In genomic region chr10:44995914-44996633, GRCh38 we compare ENCODE assay signal across 9 cellular contexts. TPM values are rescaled to one million over a fixed set of nuclear protein-coding genes. Genes with fewer than 3 reads are reported as not detected.
DNase-seq lines count a peak whose midpoint lies in the region; ATAC-seq and TF ChIP-seq lines count a peak whose summit lies in the region.
"Had no signal": no experiment of that assay in that cellular context is flagged by ENCODE, and none has a peak within 500 bp of the region (broad histone marks: within the 10 kb centered on the region; RNA-seq: fewer than 3 reads in every experiment).

No MANE protein-coding gene starts in this region.

- no peak overlapping the region for H3K4me3 ChIP-seq in mucosa of descending colon

- DNase-seq in T-helper 2 cell treated with Interferon-gamma antibody and Interleukin-4, amounts not matched to agents 5 μg/mL and 100 μg/mL, for 36 hours (ENCODE audit: low spot score): no peak
- DNase-seq in T-helper 2 cell (no peak), ecto neural progenitor cell (ENCODE audit: low spot score) (peak; percentile 29), mucosa of descending colon (no peak), type B pancreatic cell (ENCODE audit: extremely low spot score, unreplicated experiment) (no peak), DMS53 (lab: John Stamatoyannopoulos, UW) (no peak), OCI-M2 (lab: John Stamatoyannopoulos, UW; ENCODE audit: unreplicated experiment) (no peak)
- no peak for DNase-seq in stimulated activated naive CD8-positive, alpha-beta T cell treated with anti-CD3 and anti-CD28 coated beads, Interleukin-15, Interleukin-2, amounts not matched to agents 100 U/mL and 50 U/mL, for 24 hours
- DNase-seq: AML-193 had no signal

- intact Hi-C loops in mucosa of descending colon (cut with DNase I, micrococcal nuclease): no loop called here

- H3K4me1 Mint-ChIP-seq in T-helper 2 cell treated with Interferon-gamma antibody and Interleukin-4, amounts not matched to agents 5 μg/mL and 100 μg/mL, for 36 hours (ENCODE audit: low read depth): peaks cover 38% of the 10 kb centered on the region
- peaks cover 22% of the 10 kb centered on the region for H3K4me1 Mint-ChIP-seq in type B pancreatic cell (ENCODE audit: unreplicated experiment)

- peak; percentile 7 for ATAC-seq in mucosa of descending colon
- no peak for ATAC-seq in stimulated activated naive CD8-positive, alpha-beta T cell treated with anti-CD3 and anti-CD28 coated beads, Interleukin-15, Interleukin-2, amounts not matched to agents 100 U/mL and 50 U/mL, for 24 hours

- no peaks in the 10 kb centered on the region for H3K9me3 ChIP-seq in mucosa of descending colon

- H3K9me3 Mint-ChIP-seq in T-helper 2 cell treated with Interferon-gamma antibody and Interleukin-4, amounts not matched to agents 5 μg/mL and 100 μg/mL, for 36 hours: peaks cover 6% of the 10 kb centered on the region
- H3K9me3 Mint-ChIP-seq in type B pancreatic cell: no peaks in the 10 kb centered on the region

- peak overlapping the region; percentile 35 for H3K4me3 Mint-ChIP-seq in T-helper 2 cell treated with Interferon-gamma antibody and Interleukin-4, amounts not matched to agents 5 μg/mL and 100 μg/mL, for 36 hours
- H3K4me3 Mint-ChIP-seq in type B pancreatic cell: peak overlapping the region; percentile 49

- TF ChIP-seq CTCF in mucosa of descending colon (IDR thresholded peaks at IDR 0.05) (no peak), type B pancreatic cell (conservative IDR thresholded peaks at IDR 0.05) (no peak)

- peaks cover 2% of the 10 kb centered on the region for H3K36me3 Mint-ChIP-seq in T-helper 2 cell treated with Interferon-gamma antibody and Interleukin-4, amounts not matched to agents 5 μg/mL and 100 μg/mL, for 36 hours (ENCODE audit: low read depth)
- peaks cover 3% of the 10 kb centered on the region for H3K36me3 Mint-ChIP-seq in type B pancreatic cell

- no peak overlapping the region for H3K27ac Mint-ChIP-seq in T-helper 2 cell treated with Interferon-gamma antibody and Interleukin-4, amounts not matched to agents 5 μg/mL and 100 μg/mL, for 36 hours
- H3K27ac Mint-ChIP-seq in type B pancreatic cell: peak overlapping the region; percentile 83

- no peaks in the 10 kb centered on the region for H3K36me3 ChIP-seq in mucosa of descending colon (ENCODE audit: low read depth)

- H3K4me1 ChIP-seq in mucosa of descending colon (ENCODE audit: low read depth): no peaks in the 10 kb centered on the region

- peaks cover 9% of the 10 kb centered on the region for H3K27me3 Mint-ChIP-seq in T-helper 2 cell treated with Interferon-gamma antibody and Interleukin-4, amounts not matched to agents 5 μg/mL and 100 μg/mL, for 36 hours (ENCODE audit: low read depth)
- no peaks in the 10 kb centered on the region for H3K27me3 Mint-ChIP-seq in type B pancreatic cell

RNA-seq across cellular contexts. Expression of gene ZNF22, which starts 4.6 kb away (rescaled TPM):
- total RNA-seq in mucosa of descending colon (10 to 100 TPM; 14.6 to 17.7 (median 15.5) TPM), type B pancreatic cell (ENCODE audit: low replicate concordance) (23.5 and 39.0 TPM in 2 replicates)

RNA-seq across cellular contexts. Expression of gene DEPP1, which starts 17.5 kb away (rescaled TPM):
- 10 to 100 TPM; 14.8 to 19.0 (median 18.1) TPM for total RNA-seq in mucosa of descending colon
- 25.7 and 53.0 TPM in 2 replicates for total RNA-seq in type B pancreatic cell (ENCODE audit: low replicate concordance)

RNA-seq across cellular contexts. Expression of gene RASSF4, which starts 36.5 kb away (rescaled TPM):
- 10 to 100 TPM; 20.0 to 50.6 (median 32.3) TPM for total RNA-seq in mucosa of descending colon
- 22.7 and 27.9 TPM in 2 replicates for total RNA-seq in type B pancreatic cell (ENCODE audit: low replicate concordance)
